22 cellular contexts compared by ENCODE assay signal in genomic region chr6:19342616-19343015, GRCh38.
"Had no signal": no experiment of that assay in that cellular context is flagged by ENCODE, and none has a peak within 500 bp of the region (broad histone marks: within the 10 kb centered on the region; RNA-seq: fewer than 3 reads in every experiment).

No MANE protein-coding gene starts in this region.

- H3K36me3 ChIP-seq: brain microvascular endothelial cell, lower lobe of right lung, right atrium auricular region, thoracic aorta had no signal

- H3K4me1 ChIP-seq: lower lobe of right lung, right atrium auricular region had no signal

- H3K27me3 ChIP-seq: brain microvascular endothelial cell, right atrium auricular region had no signal

- ATAC-seq: activated CD4-positive, CD25-positive, alpha-beta regulatory T cell treated with anti-CD3 and anti-CD28 coated beads, Interleukin-2, amount 50 U/mL, for 24 hours; activated CD8-positive, alpha-beta memory T cell treated with anti-CD3 and anti-CD28 coated beads, Interleukin-2, amount 10 ng/mL, durations not matched to agents 7 days and 5 days; left lobe of liver; lower lobe of right lung; naive thymus-derived CD4-positive, alpha-beta T cell; T-cell had no signal

- H3K4me3 ChIP-seq: coronary artery, lower lobe of right lung, right atrium auricular region, thoracic aorta had no signal

- DNase-seq: activated CD4-positive, alpha-beta memory T cell treated with anti-CD3 and anti-CD28 coated beads, Interleukin-2, amount 10 ng/mL, durations not matched to agents 7 days and 5 days; activated CD4-positive, alpha-beta T cell treated with anti-CD3 and anti-CD28 coated beads, Interleukin-2, amount 10 ng/mL, durations not matched to agents 24 days and 14 days; activated CD8-positive, alpha-beta memory T cell treated with anti-CD3 and anti-CD28 coated beads, Interleukin-2, amount 10 ng/mL, durations not matched to agents 7 days and 5 days; activated effector memory CD4-positive, alpha-beta T cell treated with anti-CD3 and anti-CD28 coated beads, Interleukin-2, amount 50 U/mL, for 16 hours; activated naive CD4-positive, alpha-beta T cell treated with anti-CD3 and anti-CD28 coated beads, Interleukin-2, amount 10 ng/mL, durations not matched to agents 7 days and 5 days; activated T-cell treated with anti-CD3 and anti-CD28 coated beads for 4 hours; anterior cingulate cortex; brain microvascular endothelial cell; erythroblast; foreskin fibroblast; lower lobe of right lung; naive thymus-derived CD4-positive, alpha-beta T cell; occipital lobe; stimulated activated CD4-positive, alpha-beta T cell treated with anti-CD3 and anti-CD28 coated beads, Interleukin-4, amount 100 ng/mL, for 24 hours; stimulated activated naive CD4-positive, alpha-beta T cell treated with Interleukin-2 at 50 U/mL for 16 hours; T-cell had no signal

- H3K9me3 ChIP-seq: lower lobe of right lung had no signal

- H3K27ac ChIP-seq: brain microvascular endothelial cell, coronary artery, lower lobe of right lung, right atrium auricular region, thoracic aorta, VCaP had no signal
